In the genomic region with DNA sequence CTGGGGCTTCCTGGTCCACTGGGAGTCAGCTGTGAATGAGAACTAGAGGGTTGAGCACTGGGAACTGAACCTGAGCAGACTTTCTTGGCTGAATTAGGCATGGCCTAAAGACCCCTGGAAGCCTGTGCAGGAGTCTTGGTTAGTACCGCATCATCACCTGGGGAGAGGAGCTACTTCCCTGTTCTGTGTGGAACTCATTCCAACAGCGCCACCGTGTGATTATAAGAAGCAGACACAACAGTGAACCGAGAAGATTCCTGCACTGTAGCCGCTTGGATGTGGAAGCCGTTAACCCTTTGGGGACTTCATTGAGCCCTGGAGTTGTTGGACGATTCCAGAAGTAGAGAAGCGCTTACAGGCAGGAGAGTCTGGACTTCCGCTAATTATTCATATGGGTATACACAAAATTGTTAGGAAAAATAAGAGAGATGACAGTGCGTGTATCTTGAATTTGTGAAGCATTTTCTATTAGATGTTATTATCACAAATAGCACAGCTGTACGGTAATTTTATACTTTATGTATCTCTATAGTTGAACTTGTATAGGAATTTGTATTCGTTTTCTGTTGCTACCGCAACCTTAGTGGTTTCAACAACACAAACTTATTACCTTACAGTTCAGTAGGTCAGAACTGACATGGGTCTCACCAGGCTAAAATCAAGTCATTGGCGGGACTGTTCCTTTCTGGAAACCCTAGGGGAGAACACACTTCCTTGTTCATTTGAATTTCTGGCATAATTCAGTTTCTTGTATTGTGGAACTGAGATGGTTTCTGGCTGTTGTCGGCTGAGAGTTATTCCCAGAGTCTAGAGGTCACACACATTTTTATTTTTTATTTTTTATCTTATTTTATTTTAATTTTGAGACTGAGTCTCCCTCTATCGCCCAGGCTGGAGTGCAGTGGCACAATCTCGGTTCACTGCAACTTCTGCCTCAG, we compare ENCODE assay signal across 8 cellular contexts.
DNase-seq lines count a peak whose midpoint lies in the region; ATAC-seq and TF ChIP-seq lines count a peak whose summit lies in the region.

No MANE protein-coding gene starts in this region.

- peak; percentile 76 for DNase-seq in EL
- peak; percentile 21 for DNase-seq in KG1 (lab: John Stamatoyannopoulos, UW)
- peak; percentile 87 for DNase-seq in RKO (ENCODE audit: low spot score)
- peak; percentile 32 for DNase-seq in activated T-helper 1 cell treated with Interleukin-2 at 50 U/mL for 16 hours (ENCODE audit: low read depth)
- DNase-seq in fibroblast of villous mesenchyme (ENCODE audit: low read depth): peak; percentile 81
- peak in 43 of 56 donors; percentile 3 to 69 (median 28) for DNase-seq in nucleus accumbens (lab: John Stamatoyannopoulos, UW)
- peak in 1 of 2 donors; percentile 64 for DNase-seq in tibial nerve (ENCODE audit: low spot score in 2 of 2)

- no peaks in the 10 kb centered on the region for H3K4me1 ChIP-seq in tibial nerve

- H3K9me3 ChIP-seq in tibial nerve: no peaks in the 10 kb centered on the region

- TF ChIP-seq EP300 in tibial nerve (IDR thresholded peaks at IDR 0.05): no peak

- peak; percentile 100 for ATAC-seq in GM21825 (IDR thresholded peaks at IDR 0.05; ENCODE audit: unreplicated experiment)

- peak; percentile 86 for TF ChIP-seq CTCF in fibroblast of villous mesenchyme (IDR thresholded peaks at IDR 0.05; ENCODE audit: insufficient read depth, low read depth, low read length)
- peak; percentile 56 to 68 (median 61) for TF ChIP-seq CTCF in tibial nerve (IDR thresholded peaks at IDR 0.05)

- no peak overlapping the region for H3K27ac ChIP-seq in tibial nerve

- TF ChIP-seq POLR2A in tibial nerve (IDR thresholded peaks at IDR 0.05): no peak

- no peaks in the 10 kb centered on the region for H3K36me3 ChIP-seq in tibial nerve

- 28 to 30% methylated on average over 17 of the region's 17 CpGs for WGBS in tibial nerve, 2 donors

- H3K4me3 ChIP-seq in fibroblast of villous mesenchyme (ENCODE audit: low read depth, low read length): no peak overlapping the region
- no peak overlapping the region for H3K4me3 ChIP-seq in tibial nerve

- H3K27me3 ChIP-seq in tibial nerve: no peaks in the 10 kb centered on the region
